In the genomic region with DNA sequence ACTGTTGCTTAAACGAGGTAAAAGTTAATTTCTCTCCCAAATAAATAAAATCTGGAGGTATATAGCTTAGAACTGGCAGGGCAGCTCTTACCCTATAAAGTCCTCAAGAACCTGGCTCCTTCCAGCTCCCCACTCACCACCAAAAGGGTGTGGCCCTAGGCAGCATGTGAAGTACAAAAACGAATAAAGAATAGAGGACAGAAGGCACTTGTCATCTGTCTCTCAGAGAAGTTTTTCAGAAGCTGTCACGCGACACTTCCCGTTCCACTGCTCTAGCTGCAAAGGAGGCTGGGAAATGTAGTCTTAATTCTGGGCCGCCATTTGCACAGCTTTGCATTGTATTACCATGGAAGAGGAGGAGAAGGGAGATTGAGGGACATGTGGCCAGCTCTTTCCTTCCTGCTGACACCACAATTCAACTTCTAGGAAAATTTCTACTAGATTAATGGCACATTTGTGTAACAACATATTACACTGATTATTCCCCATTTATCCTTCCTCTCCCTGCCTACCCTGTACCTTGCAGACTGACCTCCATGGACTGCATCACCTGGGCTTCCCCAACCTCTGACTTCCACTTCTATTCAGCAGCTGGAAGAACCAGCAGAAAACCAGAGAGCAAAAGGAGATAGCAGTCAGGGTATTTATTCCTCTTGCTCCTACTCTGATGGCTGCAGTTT, we compare ENCODE assay signal across 8 cellular contexts.
A peak's percentile ranks its signal among the peaks of the same experiment; 100 is the strongest.
DNase-seq lines count a peak whose midpoint lies in the region; ATAC-seq and TF ChIP-seq lines count a peak whose summit lies in the region.

No MANE protein-coding gene starts in this region.

- TF ChIP-seq CTCF in OCI-LY3 (IDR thresholded peaks at IDR 0.05; ENCODE audit: low read depth, low read length) (no peak), fibroblast of mammary gland (conservative IDR thresholded peaks at IDR 0.05; ENCODE audit: control insufficient read depth, insufficient read depth, low read depth, low read length) (no peak), neural cell (IDR thresholded peaks at IDR 0.05; ENCODE audit: poor library complexity, severe bottlenecking) (no peak)

- H3K9me2 ChIP-seq in neural cell (ENCODE audit: insufficient read depth, low read length), result peaks cover 3% of the 10 kb centered on the region

- H2AFZ ChIP-seq in OCI-LY3 (ENCODE audit: low read depth, low read length) (peak overlapping the region; percentile 96), neural cell (ENCODE audit: low read depth, low read length) (peak overlapping the region; percentile 63)

- H3F3A ChIP-seq in neural cell (ENCODE audit: insufficient read depth, low read length, poor library complexity, severe bottlenecking), result no peaks in the 10 kb centered on the region

- no peaks in the 10 kb centered on the region for H3K79me2 ChIP-seq in OCI-LY3 (ENCODE audit: low read length)
- H3K79me2 ChIP-seq in neural cell (replicated peaks; ENCODE audit: insufficient read depth, low read length), result no peaks in the 10 kb centered on the region

- H3K27ac ChIP-seq in OCI-LY3 (ENCODE audit: low read length) (peak overlapping the region; percentile 45), neural cell (ENCODE audit: low read length) (no peak overlapping the region), subcutaneous abdominal adipose tissue (ENCODE audit: low read depth, low read length) (no peak overlapping the region)

- no peaks in the 10 kb centered on the region for H3K27me3 ChIP-seq in OCI-LY3 (ENCODE audit: low read depth, low read length)
- no peaks in the 10 kb centered on the region for H3K27me3 ChIP-seq in neural cell (ENCODE audit: insufficient read depth, low read depth, low read length)
- H3K27me3 ChIP-seq in subcutaneous abdominal adipose tissue (ENCODE audit: control insufficient read depth in 5 of 5, insufficient read depth in 4 of 5, low read length in 5 of 5), result no peaks in the 10 kb centered on the region

- peak overlapping the region; percentile 67 for H3K4me3 ChIP-seq in OCI-LY3 (ENCODE audit: low read length)
- peak overlapping the region; percentile 56 for H3K4me3 ChIP-seq in fibroblast of mammary gland (ENCODE audit: control insufficient read depth, low read depth, low read length)
- peak overlapping the region; percentile 38 for H3K4me3 ChIP-seq in neural cell (ENCODE audit: low read length)
- peak overlapping the region; percentile 42 to 63 (median 54) for H3K4me3 ChIP-seq in subcutaneous abdominal adipose tissue (ENCODE audit: low read depth in 1 of 5, low read length in 5 of 5)

- H3K4me1 ChIP-seq in OCI-LY3 (ENCODE audit: low read length), result peaks cover 29% of the 10 kb centered on the region
- H3K4me1 ChIP-seq in subcutaneous abdominal adipose tissue (ENCODE audit: control insufficient read depth in 5 of 5, insufficient read depth in 5 of 5, low read length in 5 of 5), result peaks cover 0 to 12% (median 7%) of the 10 kb centered on the region in 5 donors

- DNase-seq in COR-L47 (lab: John Stamatoyannopoulos, UW), result peak; percentile 87
- DNase-seq in HT1080 (ENCODE audit: low read depth), result peak; percentile 83
- peak; percentile 54 for DNase-seq in activated T-cell treated with anti-CD3 and anti-CD28 coated beads, Interleukin-2, amount 50 U/mL, for 1 hour
- peak; percentile 69 for DNase-seq in fibroblast of mammary gland (ENCODE audit: low read depth)

- H3K9ac ChIP-seq in OCI-LY3 (ENCODE audit: low read length) (peak overlapping the region; percentile 42), neural cell (ENCODE audit: low read length) (no peak overlapping the region), subcutaneous abdominal adipose tissue (ENCODE audit: low read length in 5 of 5) (peak overlapping the region in 2 of 5 donors; percentile 41 to 57)

- H4K20me1 ChIP-seq in OCI-LY3 (ENCODE audit: insufficient read depth, low read length) (no peaks in the 10 kb centered on the region), neural cell (ENCODE audit: insufficient read depth) (no peaks in the 10 kb centered on the region)

- H3K36me3 ChIP-seq in OCI-LY3 (replicated peaks; ENCODE audit: low read depth, low read length) (no peaks in the 10 kb centered on the region), neural cell (ENCODE audit: insufficient read depth, low read length) (no peaks in the 10 kb centered on the region), subcutaneous abdominal adipose tissue (ENCODE audit: control insufficient read depth in 5 of 5, insufficient read depth in 5 of 5, low read length in 5 of 5) (no peaks in the 10 kb centered on the region)

- H3K4me2 ChIP-seq in OCI-LY3 (ENCODE audit: low read length) (peak overlapping the region; percentile 69), neural cell (ENCODE audit: low read length) (no peak overlapping the region)

- TF ChIP-seq EP300 in neural cell (conservative IDR thresholded peaks at IDR 0.05; ENCODE audit: poor library complexity, severe bottlenecking), result no peak

- H3K9me3 ChIP-seq in OCI-LY3 (ENCODE audit: insufficient read depth, low read length), result no peaks in the 10 kb centered on the region
- H3K9me3 ChIP-seq in neural cell (ENCODE audit: low read length), result no peaks in the 10 kb centered on the region
- H3K9me3 ChIP-seq in subcutaneous abdominal adipose tissue (ENCODE audit: control insufficient read depth in 5 of 5, low read length in 5 of 5), result no peaks in the 10 kb centered on the region

- peak; percentile 98 for ATAC-seq in GM21447 (IDR thresholded peaks at IDR 0.05; ENCODE audit: unreplicated experiment)

- TF ChIP-seq RAD21 in neural cell (conservative IDR thresholded peaks at IDR 0.05), result no peak

TF ChIP-seq in neural cell, 6 proteins besides CTCF, POLR2A, EP300 and RAD21:
- no peak for TF ChIP-seq MXI1 (conservative IDR thresholded peaks at IDR 0.05; ENCODE audit: poor library complexity, severe bottlenecking)
- TF ChIP-seq POLR2AphosphoS5 (IDR thresholded peaks at IDR 0.05), result no peak
- TF ChIP-seq SMC3 (conservative IDR thresholded peaks at IDR 0.05; ENCODE audit: poor library complexity), result no peak
- TF ChIP-seq, protein P1, sequence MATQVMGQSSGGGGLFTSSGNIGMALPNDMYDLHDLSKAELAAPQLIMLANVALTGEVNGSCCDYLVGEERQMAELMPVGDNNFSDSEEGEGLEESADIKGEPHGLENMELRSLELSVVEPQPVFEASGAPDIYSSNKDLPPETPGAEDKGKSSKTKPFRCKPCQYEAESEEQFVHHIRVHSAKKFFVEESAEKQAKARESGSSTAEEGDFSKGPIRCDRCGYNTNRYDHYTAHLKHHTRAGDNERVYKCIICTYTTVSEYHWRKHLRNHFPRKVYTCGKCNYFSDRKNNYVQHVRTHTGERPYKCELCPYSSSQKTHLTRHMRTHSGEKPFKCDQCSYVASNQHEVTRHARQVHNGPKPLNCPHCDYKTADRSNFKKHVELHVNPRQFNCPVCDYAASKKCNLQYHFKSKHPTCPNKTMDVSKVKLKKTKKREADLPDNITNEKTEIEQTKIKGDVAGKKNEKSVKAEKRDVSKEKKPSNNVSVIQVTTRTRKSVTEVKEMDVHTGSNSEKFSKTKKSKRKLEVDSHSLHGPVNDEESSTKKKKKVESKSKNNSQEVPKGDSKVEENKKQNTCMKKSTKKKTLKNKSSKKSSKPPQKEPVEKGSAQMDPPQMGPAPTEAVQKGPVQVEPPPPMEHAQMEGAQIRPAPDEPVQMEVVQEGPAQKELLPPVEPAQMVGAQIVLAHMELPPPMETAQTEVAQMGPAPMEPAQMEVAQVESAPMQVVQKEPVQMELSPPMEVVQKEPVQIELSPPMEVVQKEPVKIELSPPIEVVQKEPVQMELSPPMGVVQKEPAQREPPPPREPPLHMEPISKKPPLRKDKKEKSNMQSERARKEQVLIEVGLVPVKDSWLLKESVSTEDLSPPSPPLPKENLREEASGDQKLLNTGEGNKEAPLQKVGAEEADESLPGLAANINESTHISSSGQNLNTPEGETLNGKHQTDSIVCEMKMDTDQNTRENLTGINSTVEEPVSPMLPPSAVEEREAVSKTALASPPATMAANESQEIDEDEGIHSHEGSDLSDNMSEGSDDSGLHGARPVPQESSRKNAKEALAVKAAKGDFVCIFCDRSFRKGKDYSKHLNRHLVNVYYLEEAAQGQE (IDR thresholded peaks at IDR 0.05; ENCODE audit: borderline replicate concordance), result no peak
- no peak for TF ChIP-seq TAF1 (IDR thresholded peaks at IDR 0.05; ENCODE audit: low read depth)
- TF ChIP-seq EZH2 (IDR thresholded peaks at IDR 0.05; ENCODE audit: borderline replicate concordance, insufficient read depth, low read length, poor library complexity, severe bottlenecking), result no peak
